ENCODE assay signal across 8 cellular contexts in the genomic region with DNA sequence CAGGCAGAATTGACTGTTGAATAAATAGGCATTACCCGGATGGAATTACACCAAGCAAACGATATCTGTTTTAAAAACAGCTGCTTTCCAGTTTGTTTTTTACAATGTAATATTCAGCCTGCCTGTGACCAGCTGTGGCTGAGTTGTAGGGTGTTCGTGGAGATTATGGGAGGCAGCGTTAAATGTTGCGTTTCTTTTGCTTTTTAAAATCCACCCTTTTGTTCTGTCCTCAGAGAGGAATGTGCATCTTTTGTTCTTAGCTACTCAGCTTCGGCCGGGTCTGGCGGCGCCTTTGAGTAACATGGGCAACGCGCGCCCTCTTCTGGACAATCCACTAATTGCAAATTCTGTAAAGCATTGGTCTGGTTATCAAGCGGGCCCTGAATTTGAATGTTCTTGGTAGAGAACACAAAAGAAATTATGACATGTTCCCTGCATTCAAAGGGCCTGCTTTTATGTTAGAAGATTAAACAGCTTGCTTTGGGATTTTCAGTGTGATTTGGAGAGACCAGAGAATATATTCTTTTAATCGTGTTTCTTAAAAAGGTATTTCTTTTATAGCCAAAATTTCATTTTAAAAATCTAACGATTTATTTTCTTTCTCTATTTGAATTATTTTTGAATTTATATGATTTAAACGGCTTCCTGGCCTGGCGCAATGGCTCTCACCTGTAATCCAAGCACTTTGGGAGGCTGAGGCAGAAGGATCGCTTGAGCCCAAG.
DNase-seq lines count a peak whose midpoint lies in the region; ATAC-seq and TF ChIP-seq lines count a peak whose summit lies in the region.

No MANE protein-coding gene starts in this region.

- peaks cover 0 to 7% (median 0%) of the 10 kb centered on the region in 11 donors for H3K9me3 Mint-ChIP-seq in naive thymus-derived CD4-positive, alpha-beta T cell
- H3K9me3 Mint-ChIP-seq in stimulated activated effector memory CD8-positive, alpha-beta T cell treated with anti-CD3 and anti-CD28 coated beads, Interleukin-12 subunit alpha, Interleukin-12 subunit beta, amount 100 ng/mL, for 72 hours, result peaks cover 5% of the 10 kb centered on the region

- H3K4me3 ChIP-seq in esophagus squamous epithelium, result peak overlapping the region in 1 of 4 donors; percentile 43
- H3K4me3 ChIP-seq in naive thymus-derived CD4-positive, alpha-beta T cell (ENCODE audit: low read length), result no peak overlapping the region

- no peaks in the 10 kb centered on the region for H3K36me3 Mint-ChIP-seq in naive thymus-derived CD4-positive, alpha-beta T cell
- peaks cover 15% of the 10 kb centered on the region for H3K36me3 Mint-ChIP-seq in stimulated activated effector memory CD8-positive, alpha-beta T cell treated with anti-CD3 and anti-CD28 coated beads, Interleukin-12 subunit alpha, Interleukin-12 subunit beta, amount 100 ng/mL, for 72 hours

- TF ChIP-seq POLR2A in esophagus squamous epithelium (IDR thresholded peaks at IDR 0.05), result no peak

- H3K27me3 Mint-ChIP-seq in naive thymus-derived CD4-positive, alpha-beta T cell, result peaks cover 0 to 29% (median 0%) of the 10 kb centered on the region in 5 donors

- DNase-seq in Ammon's horn (ENCODE audit: low spot score) (peak; percentile 94), KBM-7 (peak; percentile 85), OCI-M1 (lab: John Stamatoyannopoulos, UW) (peak; percentile 96), esophagus squamous epithelium (lab: John Stamatoyannopoulos, UW) (peak; percentile 18)
- peak; percentile 77 for DNase-seq in activated T-cell treated with anti-CD3 and anti-CD28 coated beads, Interleukin-2, amount 50 U/mL, for 1 hour
- DNase-seq in naive thymus-derived CD4-positive, alpha-beta T cell, result peak; percentile 67 to 91 (median 81)
- DNase-seq in stimulated activated effector memory CD8-positive, alpha-beta T cell treated with anti-CD3 and anti-CD28 coated beads, Interleukin-12 subunit alpha, Interleukin-12 subunit beta, amount 100 ng/mL, for 72 hours (ENCODE audit: low spot score in 2 of 2), result peak; percentile 79 to 91

- H3K4me1 Mint-ChIP-seq in naive thymus-derived CD4-positive, alpha-beta T cell, result peaks cover 0 to 8% (median 5%) of the 10 kb centered on the region in 7 donors
- H3K4me1 Mint-ChIP-seq in stimulated activated effector memory CD8-positive, alpha-beta T cell treated with anti-CD3 and anti-CD28 coated beads, Interleukin-12 subunit alpha, Interleukin-12 subunit beta, amount 100 ng/mL, for 72 hours, result no peaks in the 10 kb centered on the region

- intact Hi-C loops in esophagus squamous epithelium (cut with DNase I), result loop anchor here (2.0 kb wide), 1 partner anchor 43 kb away; no protein-coding TSS in a partner anchor
- intact Hi-C loops in naive thymus-derived CD4-positive, alpha-beta T cell (cut with micrococcal nuclease), result loop anchor here (1.0 to 10.0 kb wide), 5 partner anchors 12 to 282 kb away; partner anchors contain the start of gene FHDC1 (in 2 of the 2)

- TF ChIP-seq CTCF in esophagus squamous epithelium (IDR thresholded peaks at IDR 0.05), result peak; percentile 85 to 93 (median 90)

- 17 to 18% methylated on average over 16 to 18 of the region's 18 CpGs for WGBS in esophagus squamous epithelium, 2 donors

- H3K9me3 ChIP-seq in esophagus squamous epithelium, result no peaks in the 10 kb centered on the region
- no peaks in the 10 kb centered on the region for H3K9me3 ChIP-seq in naive thymus-derived CD4-positive, alpha-beta T cell (ENCODE audit: control insufficient read depth in 2 of 3, low read length in 3 of 3)

- CTCF ChIA-PET in naive thymus-derived CD4-positive, alpha-beta T cell (lab: Charles Lee), result interaction anchor here (0.7 to 7.7 kb wide), 31 partner anchors 9 to 626 kb away, joined by 3 to 193 read pairs (median 4); no protein-coding TSS in a partner anchor

- POLR2A ChIA-PET in naive thymus-derived CD4-positive, alpha-beta T cell (lab: Charles Lee), result interaction anchor here (0.8 to 4.0 kb wide), 8 partner anchors 9 to 281 kb away, joined by 3 to 23 read pairs (median 4); no protein-coding TSS in a partner anchor

- no peaks in the 10 kb centered on the region for H3K36me3 ChIP-seq in esophagus squamous epithelium
- no peaks in the 10 kb centered on the region for H3K36me3 ChIP-seq in naive thymus-derived CD4-positive, alpha-beta T cell (ENCODE audit: control insufficient read depth in 2 of 3, insufficient read depth in 3 of 3, low read length in 3 of 3)

- H3K27ac ChIP-seq in esophagus squamous epithelium, result no peak overlapping the region
- H3K27ac ChIP-seq in naive thymus-derived CD4-positive, alpha-beta T cell (ENCODE audit: low read depth, low read length), result no peak overlapping the region

- in situ Hi-C loops in KBM-7 (cut with MboI; ENCODE audit: low pct_unique_long_range_greater_than_20kb, low sequenced_read_pairs), result no loop called here

- peak; percentile 83 for ATAC-seq in GM19438 (IDR thresholded peaks at IDR 0.05; ENCODE audit: low read depth, unreplicated experiment)
- ATAC-seq in naive thymus-derived CD4-positive, alpha-beta T cell, result peak; percentile 91
- peak; percentile 79 for ATAC-seq in stimulated activated effector memory CD8-positive, alpha-beta T cell treated with anti-CD3 and anti-CD28 coated beads, Interleukin-12 subunit alpha, Interleukin-12 subunit beta, amount 100 ng/mL, for 72 hours

- H3K4me1 ChIP-seq in esophagus squamous epithelium, result peaks cover 0 to 13% (median 4%) of the 10 kb centered on the region in 3 donors
- no peaks in the 10 kb centered on the region for H3K4me1 ChIP-seq in naive thymus-derived CD4-positive, alpha-beta T cell (ENCODE audit: control insufficient read depth in 2 of 2, insufficient read depth in 2 of 2, low read length in 2 of 2)

- H3K4me3 Mint-ChIP-seq in naive thymus-derived CD4-positive, alpha-beta T cell, result no peak overlapping the region
- no peak overlapping the region for H3K4me3 Mint-ChIP-seq in stimulated activated effector memory CD8-positive, alpha-beta T cell treated with anti-CD3 and anti-CD28 coated beads, Interleukin-12 subunit alpha, Interleukin-12 subunit beta, amount 100 ng/mL, for 72 hours

- peak overlapping the region in 8 of 9 donors; percentile 25 to 91 (median 64) for H3K27ac Mint-ChIP-seq in naive thymus-derived CD4-positive, alpha-beta T cell
- no peak overlapping the region for H3K27ac Mint-ChIP-seq in stimulated activated effector memory CD8-positive, alpha-beta T cell treated with anti-CD3 and anti-CD28 coated beads, Interleukin-12 subunit alpha, Interleukin-12 subunit beta, amount 100 ng/mL, for 72 hours

- H3K27me3 ChIP-seq in esophagus squamous epithelium, result no peaks in the 10 kb centered on the region
- no peaks in the 10 kb centered on the region for H3K27me3 ChIP-seq in naive thymus-derived CD4-positive, alpha-beta T cell (ENCODE audit: control insufficient read depth in 2 of 2, insufficient read depth in 2 of 2, low read length in 2 of 2)

Comparison
In these comparisons a context has a peak if more than half of its experiments do, and no peak if none do; other contexts are left out.
1. DNase-seq: peak in every context shown above with its lines; median percentile 96 in OCI-M1; 94 in Ammon's horn; 85 in KBM-7; 85 in stimulated activated effector memory CD8-positive, alpha-beta T cell treated with anti-CD3 and anti-CD28 coated beads, Interleukin-12 subunit alpha, Interleukin-12 subunit beta, amount 100 ng/mL, for 72 hours; 81 in naive thymus-derived CD4-positive, alpha-beta T cell; 77 in activated T-cell treated with anti-CD3 and anti-CD28 coated beads, Interleukin-2, amount 50 U/mL, for 1 hour; 18 in esophagus squamous epithelium.